In the genomic region with DNA sequence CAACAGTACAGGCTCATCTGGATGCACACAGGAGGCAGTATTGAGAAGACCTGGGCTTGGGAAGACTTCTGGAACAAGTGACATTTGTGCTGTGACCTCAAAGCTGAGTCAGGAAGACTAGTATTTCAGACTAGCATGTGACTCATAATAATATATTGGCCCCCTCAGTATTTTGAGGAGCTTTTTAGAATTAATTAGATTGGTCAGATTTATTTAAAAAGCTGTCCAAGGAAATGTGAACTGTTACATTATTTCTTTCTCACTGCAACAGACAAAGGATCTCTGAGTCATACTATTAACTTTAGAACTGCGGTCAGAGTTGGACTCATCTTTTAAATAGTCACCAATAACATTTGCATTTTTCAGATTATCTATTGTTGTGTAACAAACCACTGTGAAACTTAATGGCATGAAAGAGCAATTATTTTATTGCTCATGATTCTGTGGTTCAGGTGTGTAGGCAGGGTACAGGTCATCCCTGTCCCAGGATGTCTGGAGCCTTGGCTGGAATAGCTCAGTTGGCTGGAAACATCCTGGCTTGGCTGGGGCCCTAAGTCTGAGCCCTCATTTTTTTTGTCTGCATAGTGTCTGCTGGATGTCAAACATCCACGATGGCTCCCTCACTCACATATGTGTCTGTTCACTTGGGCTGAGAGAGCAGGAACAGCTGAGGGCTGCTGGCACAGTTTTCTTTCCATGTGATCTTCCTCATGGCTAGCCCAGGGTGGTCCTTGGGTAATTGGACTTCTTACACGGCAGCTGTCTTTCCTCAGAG, we compare ENCODE assay signal across 8 cellular contexts. TPM values are rescaled to one million over a fixed set of nuclear protein-coding genes. Genes with fewer than 3 reads are reported as not detected.
DNase-seq lines count a peak whose midpoint lies in the region; ATAC-seq and TF ChIP-seq lines count a peak whose summit lies in the region.

No MANE protein-coding gene starts in this region.

- H3K4me1 ChIP-seq in CD4-positive, alpha-beta memory T cell (ENCODE audit: insufficient read depth, low read length), result peaks cover 13% of the 10 kb centered on the region
- H3K4me1 ChIP-seq in ovary (ENCODE audit: insufficient read depth), result peaks cover 7% of the 10 kb centered on the region
- no peaks in the 10 kb centered on the region for H3K4me1 ChIP-seq in neural progenitor cell

- H3K4me2 ChIP-seq in neural progenitor cell, result no peak overlapping the region

- no peaks in the 10 kb centered on the region for H3K27me3 ChIP-seq in CD4-positive, alpha-beta memory T cell (ENCODE audit: insufficient read depth, low read length)
- no peaks in the 10 kb centered on the region for H3K27me3 ChIP-seq in ovary
- no peaks in the 10 kb centered on the region for H3K27me3 ChIP-seq in neural progenitor cell

- H3K79me2 ChIP-seq in neural progenitor cell (ENCODE audit: low read depth), result peaks cover 11% of the 10 kb centered on the region

- no peaks in the 10 kb centered on the region for H3K9me3 ChIP-seq in CD4-positive, alpha-beta memory T cell (ENCODE audit: control insufficient read depth in 1 of 2, low read length in 2 of 2)
- H3K9me3 ChIP-seq in ovary (no peaks in the 10 kb centered on the region), neural progenitor cell (ENCODE audit: low read depth) (no peaks in the 10 kb centered on the region)

- no peak overlapping the region for H3K4me3 ChIP-seq in CD4-positive, alpha-beta memory T cell (ENCODE audit: low read length in 2 of 2)
- H3K4me3 ChIP-seq in ovary (no peak overlapping the region), neural progenitor cell (no peak overlapping the region)

- 5 to 9% (median 7%) methylated on average over 3 of the region's 3 CpGs for WGBS in ovary, 3 donors

- TF ChIP-seq CTCF in ovary (IDR thresholded peaks at IDR 0.05) (no peak), neural progenitor cell (IDR thresholded peaks at IDR 0.05) (no peak)

- CTCF ChIA-PET in CD4-positive, alpha-beta memory T cell (lab: Charles Lee; ENCODE audit: partially characterized antibody), result no interaction called here

- no peak overlapping the region for H3K27ac ChIP-seq in CD4-positive, alpha-beta memory T cell (ENCODE audit: low read depth, low read length)
- peak overlapping the region; percentile 11 to 21 for H3K27ac ChIP-seq in ovary
- no peak overlapping the region for H3K27ac ChIP-seq in neural progenitor cell

- no peak for DNase-seq in CD4-positive, alpha-beta memory T cell
- DNase-seq in dedifferentiated amniotic fluid mesenchymal stem cell (ENCODE audit: extremely low spot score) (peak; percentile 71), ovary (peak; percentile 24 to 57 (median 48)), NCI-H510A treated with DMSO at 0.1 percent for 48 hours (lab: John Stamatoyannopoulos, UW) (no peak), NCI-H2081 (lab: John Stamatoyannopoulos, UW) (no peak), neural progenitor cell (ENCODE audit: low spot score) (no peak)

- H4K20me1 ChIP-seq in neural progenitor cell (ENCODE audit: low read depth), result peaks cover 3% of the 10 kb centered on the region

- no peak for TF ChIP-seq EP300 in ovary (IDR thresholded peaks at IDR 0.05)

- H3K9me3 Mint-ChIP-seq in CD4-positive, alpha-beta memory T cell, result no peaks in the 10 kb centered on the region
- H3K9me3 Mint-ChIP-seq in neural progenitor cell, result no peaks in the 10 kb centered on the region

- H3K27ac Mint-ChIP-seq in CD4-positive, alpha-beta memory T cell, result peak overlapping the region in 6 of 7 donors; percentile 29 to 77 (median 57)
- no peak overlapping the region for H3K27ac Mint-ChIP-seq in neural progenitor cell

- ATAC-seq in GM21381 (IDR thresholded peaks at IDR 0.05; ENCODE audit: unreplicated experiment) (peak; percentile 85), HG03469 (IDR thresholded peaks at IDR 0.05; ENCODE audit: unreplicated experiment) (peak; percentile 91)

- H3K27me3 Mint-ChIP-seq in CD4-positive, alpha-beta memory T cell, result no peaks in the 10 kb centered on the region
- H3K27me3 Mint-ChIP-seq in neural progenitor cell (ENCODE audit: insufficient read depth, low read depth), result no peaks in the 10 kb centered on the region

- POLR2A ChIA-PET in CD4-positive, alpha-beta memory T cell (lab: Charles Lee; ENCODE audit: partially characterized antibody), result interaction anchor here (1.0 kb wide), 1 partner anchor 9 kb away, joined by 4 read pairs; no protein-coding TSS in a partner anchor

- peaks cover 4% of the 10 kb centered on the region for H3K36me3 ChIP-seq in CD4-positive, alpha-beta memory T cell (ENCODE audit: insufficient read depth, low read length)
- H3K36me3 ChIP-seq in ovary (no peaks in the 10 kb centered on the region), neural progenitor cell (no peaks in the 10 kb centered on the region)

- peaks cover 54 to 66% of the 10 kb centered on the region in 2 donors for H3K36me3 Mint-ChIP-seq in CD4-positive, alpha-beta memory T cell
- peaks cover 30% of the 10 kb centered on the region for H3K36me3 Mint-ChIP-seq in neural progenitor cell

- intact Hi-C loops in CD4-positive, alpha-beta memory T cell (cut with micrococcal nuclease), result no loop called here
- intact Hi-C loops in ovary (cut with DNase I), result no loop called here

- H3K4me3 Mint-ChIP-seq in CD4-positive, alpha-beta memory T cell, result peak overlapping the region in 4 of 8 donors; percentile 28 to 52 (median 38)
- no peak overlapping the region for H3K4me3 Mint-ChIP-seq in neural progenitor cell

- H3K9ac ChIP-seq in neural progenitor cell, result no peak overlapping the region

- no peaks in the 10 kb centered on the region for H3F3A ChIP-seq in neural progenitor cell (ENCODE audit: low read depth)

- TF ChIP-seq POLR2A in ovary (IDR thresholded peaks at IDR 0.05), result no peak

- H2AFZ ChIP-seq in neural progenitor cell (replicated peaks), result no peak overlapping the region

- peaks cover 16 to 41% (median 35%) of the 10 kb centered on the region in 4 donors for H3K4me1 Mint-ChIP-seq in CD4-positive, alpha-beta memory T cell
- H3K4me1 Mint-ChIP-seq in neural progenitor cell, result no peaks in the 10 kb centered on the region

RNA-seq across cellular contexts. Expression of gene MAP3K4, which starts 46.8 kb away (rescaled TPM):
- total RNA-seq in CD4-positive, alpha-beta memory T cell, result 10 to 100 TPM; 78.0 to 90.1 TPM
- polyA plus RNA-seq in CD4-positive, alpha-beta memory T cell, result 10 to 100 TPM in 1 of 2 donors, 1 to 10 TPM in 1; 5.7 to 30.8 TPM
- total RNA-seq in ovary, result 10 to 100 TPM; 27.5 to 52.3 (median 45.8) TPM
- 10 to 100 TPM; 15.6 to 21.4 TPM for polyA plus RNA-seq in ovary
- total RNA-seq in neural progenitor cell (ENCODE audit: low replicate concordance), result 44.2 and 59.6 TPM in 2 replicates

Comparison
In these comparisons a context has a peak if more than half of its experiments do, and no peak if none do; other contexts are left out.
1. DNase-seq: peak in dedifferentiated amniotic fluid mesenchymal stem cell (single experiment) and ovary (5 of 5); none in CD4-positive, alpha-beta memory T cell (0 of 5), NCI-H510A treated with DMSO at 0.1 percent for 48 hours (single experiment), NCI-H2081 (0 of 2) and neural progenitor cell (single experiment).
2. H3K27ac ChIP-seq: peak in ovary (2 of 2); none in CD4-positive, alpha-beta memory T cell (single experiment) and neural progenitor cell (single experiment).